ENCODE assay signal across 8 cellular contexts in the genomic region with DNA sequence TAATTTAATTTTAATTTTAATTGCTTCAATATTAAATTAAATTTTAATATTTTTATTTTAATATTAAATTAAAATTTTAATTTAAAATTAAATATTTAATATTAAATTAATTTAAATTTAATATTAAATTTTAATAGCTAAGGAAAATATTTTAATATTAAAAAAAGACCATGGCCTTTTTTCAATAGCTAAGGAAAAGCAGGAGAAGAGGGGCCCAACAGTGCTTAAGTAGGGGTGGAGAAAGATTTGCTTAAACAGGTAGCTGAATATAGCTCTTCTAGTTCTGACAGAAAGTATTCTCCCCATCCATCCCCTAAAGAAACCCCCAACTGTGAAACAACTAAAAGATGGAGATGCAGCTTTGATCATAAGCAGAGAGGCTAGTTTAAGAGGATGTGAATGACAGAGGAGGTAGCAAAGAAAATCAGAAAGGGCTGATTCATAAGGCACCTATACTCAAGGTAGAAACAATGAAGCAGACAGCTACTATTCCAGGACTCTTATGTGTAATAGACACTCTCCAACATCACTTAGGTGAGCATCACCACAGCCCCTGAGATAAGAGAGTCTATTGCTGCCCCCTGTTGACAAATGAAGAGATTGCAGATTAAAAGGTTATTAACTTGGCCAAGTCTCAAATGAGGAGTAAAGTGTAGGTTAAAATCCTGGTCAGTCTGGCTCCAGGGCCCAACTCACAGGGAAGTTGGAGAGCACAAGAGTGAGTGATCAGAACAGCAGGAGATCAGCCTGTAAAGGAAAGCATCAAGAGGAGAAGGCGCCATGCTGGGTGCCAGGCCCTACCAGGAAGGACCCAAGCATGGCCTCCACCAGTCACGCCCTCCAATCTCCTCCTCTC. TPM values are rescaled to one million over a fixed set of nuclear protein-coding genes. Genes with fewer than 3 reads are reported as not detected.
DNase-seq lines count a peak whose midpoint lies in the region; ATAC-seq and TF ChIP-seq lines count a peak whose summit lies in the region.

No MANE protein-coding gene starts in this region.

- H3K4me3 ChIP-seq in Jurkat, Clone E6-1 (ENCODE audit: low read length): no peak overlapping the region
- H3K4me3 ChIP-seq in ascending aorta: no peak overlapping the region

- peaks cover 14% of the 10 kb centered on the region for H3K4me1 Mint-ChIP-seq in activated naive CD4-positive, alpha-beta T cell treated with anti-CD3 and anti-CD28 coated beads for 36 hours (ENCODE audit: low read depth)
- peaks cover 33% of the 10 kb centered on the region for H3K4me1 Mint-ChIP-seq in stimulated activated naive CD8-positive, alpha-beta T cell treated with anti-CD3 and anti-CD28 coated beads, Interleukin-15, amount 100 ng/mL, for 72 hours

- CTCF ChIA-PET in activated naive CD4-positive, alpha-beta T cell treated with anti-CD3 and anti-CD28 coated beads for 36 hours (lab: Charles Lee): interaction anchor here (0.6 to 8.4 kb wide), 34 partner anchors 11 to 367 kb away, joined by 3 to 129 read pairs (median 5); a partner anchor contains a TSS

- no peak overlapping the region for H3K4me3 Mint-ChIP-seq in activated naive CD4-positive, alpha-beta T cell treated with anti-CD3 and anti-CD28 coated beads for 36 hours
- no peak overlapping the region for H3K4me3 Mint-ChIP-seq in stimulated activated naive CD8-positive, alpha-beta T cell treated with anti-CD3 and anti-CD28 coated beads, Interleukin-15, amount 100 ng/mL, for 72 hours

- intact Hi-C loops in activated naive CD4-positive, alpha-beta T cell treated with anti-CD3 and anti-CD28 coated beads for 36 hours (cut with micrococcal nuclease): loop anchor here (1.0 to 2.0 kb wide), 4 partner anchors 18 to 338 kb away; no protein-coding TSS in a partner anchor
- intact Hi-C loops in ascending aorta (cut with DNase I): loop anchor here (5.0 kb wide), 1 partner anchor 337 kb away; no protein-coding TSS in a partner anchor

- H3K9me3 Mint-ChIP-seq in activated naive CD4-positive, alpha-beta T cell treated with anti-CD3 and anti-CD28 coated beads for 36 hours: no peaks in the 10 kb centered on the region
- no peaks in the 10 kb centered on the region for H3K9me3 Mint-ChIP-seq in stimulated activated naive CD8-positive, alpha-beta T cell treated with anti-CD3 and anti-CD28 coated beads, Interleukin-15, amount 100 ng/mL, for 72 hours

- peaks cover 12% of the 10 kb centered on the region for H3K36me3 Mint-ChIP-seq in activated naive CD4-positive, alpha-beta T cell treated with anti-CD3 and anti-CD28 coated beads for 36 hours (ENCODE audit: low read depth)

- H3K27me3 ChIP-seq in ascending aorta: no peaks in the 10 kb centered on the region

- ATAC-seq in stimulated activated naive CD8-positive, alpha-beta T cell treated with anti-CD3 and anti-CD28 coated beads, Interleukin-15, amount 100 ng/mL, for 72 hours: peak; percentile 100

- peaks cover 34 to 37% of the 10 kb centered on the region in 2 donors for H3K36me3 ChIP-seq in ascending aorta

- no peaks in the 10 kb centered on the region for H3K27me3 Mint-ChIP-seq in activated naive CD4-positive, alpha-beta T cell treated with anti-CD3 and anti-CD28 coated beads for 36 hours (ENCODE audit: low read depth)
- H3K27me3 Mint-ChIP-seq in stimulated activated naive CD8-positive, alpha-beta T cell treated with anti-CD3 and anti-CD28 coated beads, Interleukin-15, amount 100 ng/mL, for 72 hours: no peaks in the 10 kb centered on the region

- no peak overlapping the region for H3K27ac ChIP-seq in ascending aorta

- DNase-seq in activated naive CD4-positive, alpha-beta T cell treated with anti-CD3 and anti-CD28 coated beads for 36 hours: peak; percentile 53
- no peak for DNase-seq in activated naive CD4-positive, alpha-beta T cell treated with anti-CD3 and anti-CD28 coated beads, Interleukin-2, amount 50 U/mL, for 16 hours
- peak; percentile 69 for DNase-seq in Jurkat, Clone E6-1 (ENCODE audit: low read depth, low spot score)
- DNase-seq in NOMO-1 (lab: John Stamatoyannopoulos, UW; ENCODE audit: unreplicated experiment in 2 of 2): peak; percentile 50 to 82
- no peak for DNase-seq in ascending aorta (ENCODE audit: low spot score in 2 of 2)
- peak; percentile 52 for DNase-seq in iPS-NIHi7 (ENCODE audit: extremely low spot score)
- peak; percentile 55 to 57 for DNase-seq in stimulated activated naive CD8-positive, alpha-beta T cell treated with anti-CD3 and anti-CD28 coated beads, Interleukin-15, amount 100 ng/mL, for 72 hours
- no peak for DNase-seq in globus pallidus (ENCODE audit: low spot score)

- no peaks in the 10 kb centered on the region for H3K4me1 ChIP-seq in ascending aorta

- no peak overlapping the region for H3K27ac Mint-ChIP-seq in activated naive CD4-positive, alpha-beta T cell treated with anti-CD3 and anti-CD28 coated beads for 36 hours
- no peak overlapping the region for H3K27ac Mint-ChIP-seq in stimulated activated naive CD8-positive, alpha-beta T cell treated with anti-CD3 and anti-CD28 coated beads, Interleukin-15, amount 100 ng/mL, for 72 hours

- no peaks in the 10 kb centered on the region for H3K9me3 ChIP-seq in ascending aorta

- TF ChIP-seq CTCF in ascending aorta (IDR thresholded peaks at IDR 0.05): peak; percentile 47 to 60 (median 48)

RNA-seq across cellular contexts. Expression of a gene that starts 7.8 kb away (rescaled TPM):
- 100 to 1,000 TPM; 120 to 130 TPM for total RNA-seq in activated naive CD4-positive, alpha-beta T cell treated with anti-CD3 and anti-CD28 coated beads for 36 hours
- polyA plus RNA-seq in Jurkat, Clone E6-1 (2012; ENCODE audit: insufficient read depth, insufficient read length): 189 TPM
- 156 TPM for total RNA-seq in ascending aorta

RNA-seq across cellular contexts. Expression of a gene that starts 8.8 kb away (rescaled TPM):
- not detected for total RNA-seq in activated naive CD4-positive, alpha-beta T cell treated with anti-CD3 and anti-CD28 coated beads for 36 hours
- 1.4 TPM for polyA plus RNA-seq in Jurkat, Clone E6-1 (2012; ENCODE audit: insufficient read depth, insufficient read length)
- total RNA-seq in ascending aorta: not detected

RNA-seq across cellular contexts. Expression of a gene that starts 18.2 kb away (rescaled TPM):
- total RNA-seq in activated naive CD4-positive, alpha-beta T cell treated with anti-CD3 and anti-CD28 coated beads for 36 hours: under 1 TPM; 0.62 to 0.74 TPM
- not detected for polyA plus RNA-seq in Jurkat, Clone E6-1 (2012; ENCODE audit: insufficient read depth, insufficient read length)
- 16.4 TPM for total RNA-seq in ascending aorta

RNA-seq across cellular contexts. Expression of a gene that starts 31.2 kb away (rescaled TPM):
- 1 to 10 TPM; 4.1 to 5.3 TPM for total RNA-seq in activated naive CD4-positive, alpha-beta T cell treated with anti-CD3 and anti-CD28 coated beads for 36 hours
- polyA plus RNA-seq in Jurkat, Clone E6-1 (2012; ENCODE audit: insufficient read depth, insufficient read length): 4.7 TPM
- total RNA-seq in ascending aorta: 1.5 TPM

RNA-seq across cellular contexts. Expression of a gene that starts 39.3 kb away (rescaled TPM):
- total RNA-seq in activated naive CD4-positive, alpha-beta T cell treated with anti-CD3 and anti-CD28 coated beads for 36 hours: under 1 TPM; 0.30 to 0.64 TPM
- polyA plus RNA-seq in Jurkat, Clone E6-1 (2012; ENCODE audit: insufficient read depth, insufficient read length): not detected
- total RNA-seq in ascending aorta: not detected

Comparison
In these comparisons a context has a peak if more than half of its experiments do, and no peak if none do; other contexts are left out.
1. DNase-seq: peak in activated naive CD4-positive, alpha-beta T cell treated with anti-CD3 and anti-CD28 coated beads for 36 hours (single experiment), Jurkat, Clone E6-1 (single experiment), NOMO-1 (2 of 2), iPS-NIHi7 (single experiment) and stimulated activated naive CD8-positive, alpha-beta T cell treated with anti-CD3 and anti-CD28 coated beads, Interleukin-15, amount 100 ng/mL, for 72 hours (2 of 2); none in activated naive CD4-positive, alpha-beta T cell treated with anti-CD3 and anti-CD28 coated beads, Interleukin-2, amount 50 U/mL, for 16 hours (single experiment), ascending aorta (0 of 2) and globus pallidus (single experiment).